In genomic region chr10:46014215-46014614, GRCh38 we compare ENCODE assay signal across 1 cellular context.
TF ChIP-seq lines count a peak whose summit lies in the region.

No MANE protein-coding gene starts in this region.

TF ChIP-seq in HepG2, 621 proteins besides CTCF, POLR2A, EP300 and RAD21:
- TF ChIP-seq ZSCAN20 (CRISPR knock-in tag; IDR thresholded peaks at IDR 0.05; ENCODE audit: borderline replicate concordance) (no peak), JUND (CRISPR knock-in tag; IDR thresholded peaks at IDR 0.05) (no peak), ZNF746 (CRISPR knock-in tag; IDR thresholded peaks at IDR 0.05) (no peak), RBFOX2 (IDR thresholded peaks at IDR 0.05; ENCODE audit: low read depth, low read length) (no peak), ZNF414 (CRISPR knock-in tag; IDR thresholded peaks at IDR 0.05) (no peak), KLF11 (CRISPR knock-in tag; IDR thresholded peaks at IDR 0.05) (no peak), ZFP91 (CRISPR knock-in tag; IDR thresholded peaks at IDR 0.05; ENCODE audit: borderline replicate concordance) (no peak), ZBTB33 (CRISPR knock-in tag; IDR thresholded peaks at IDR 0.05) (no peak), AGO1 (IDR thresholded peaks at IDR 0.05; ENCODE audit: low read depth, low read length, poor library complexity, severe bottlenecking) (no peak), ISL2 (CRISPR knock-in tag; IDR thresholded peaks at IDR 0.05) (no peak), ZNF180 (CRISPR knock-in tag; IDR thresholded peaks at IDR 0.05; ENCODE audit: borderline replicate concordance, low read depth) (no peak), SIX4 (CRISPR knock-in tag; IDR thresholded peaks at IDR 0.05) (no peak), STAT6 (CRISPR knock-in tag; IDR thresholded peaks at IDR 0.05; ENCODE audit: borderline replicate concordance) (no peak), ZBTB7A (CRISPR knock-in tag; IDR thresholded peaks at IDR 0.05) (no peak), PHB2 (IDR thresholded peaks at IDR 0.05; ENCODE audit: partially characterized antibody) (no peak), HOXA5 (CRISPR knock-in tag; IDR thresholded peaks at IDR 0.05) (no peak)
